Comparison of ENCODE assay signal across 30 cellular contexts in genomic region chr11:5727691-5728090, GRCh38. TPM values are rescaled to one million over a fixed set of nuclear protein-coding genes. Genes with fewer than 3 reads are reported as not detected.
"Had no signal": no experiment of that assay in that cellular context is flagged by ENCODE, and none has a peak within 500 bp of the region (broad histone marks: within the 10 kb centered on the region; RNA-seq: fewer than 3 reads in every experiment).

No MANE protein-coding gene starts in this region.

- DNase-seq: stimulated activated CD4-positive, alpha-beta T cell treated with anti-CD3 and anti-CD28 coated beads, Interleukin-2, amount 100 ng/mL, for 48 hours; stimulated activated CD4-positive, alpha-beta T cell treated with anti-CD3 and anti-CD28 coated beads, Interleukin-4, amount 100 ng/mL, for 1 hour; stimulated activated CD4-positive, alpha-beta T cell treated with anti-CD3 and anti-CD28 coated beads, Interleukin-4, amount 100 ng/mL, for 24 hours; stimulated activated CD4-positive, alpha-beta T cell treated with anti-CD3 and anti-CD28 coated beads, Interleukin-4, amount 100 ng/mL, for 4 hours; stimulated activated CD8-positive, alpha-beta memory T cell treated with anti-CD3 and anti-CD28 coated beads, Interleukin-4, amount 100 ng/mL, for 48 hours; stimulated activated naive B cell treated with anti-CD40 and anti-IgM and Interleukin-4, amounts not matched to agents 10 μg/mL and 1 μg/mL and 100 μg/mL, for 72 hours; stimulated activated naive CD4-positive, alpha-beta T cell; stimulated activated naive CD4-positive, alpha-beta T cell treated with Interleukin-2 at 50 U/mL for 16 hours; stimulated activated naive CD8-positive, alpha-beta T cell treated with anti-CD3 and anti-CD28 coated beads, Interleukin-15, amount 100 ng/mL, for 72 hours; stimulated activated naive CD8-positive, alpha-beta T cell treated with anti-CD3 and anti-CD28 coated beads, Interleukin-15, Interleukin-2, amounts not matched to agents 100 U/mL and 50 U/mL, for 24 hours; stomach; substantia nigra; testis; thyroid gland; tibial artery; transverse colon; trophoblast cell; upper lobe of left lung; upper lobe of right lung; uterus had no signal

- ATAC-seq: stimulated activated memory B cell treated with anti-CD40 and anti-IgM and Interleukin-4, amounts not matched to agents 10 μg/mL and 1 μg/mL and 100 μg/mL, for 72 hours; stimulated activated naive B cell treated with anti-CD40 and anti-IgM and Interleukin-4, amounts not matched to agents 10 μg/mL and 1 μg/mL and 100 μg/mL, for 72 hours; stimulated activated naive CD8-positive, alpha-beta T cell treated with anti-CD3 and anti-CD28 coated beads, Interleukin-15, amount 100 ng/mL, for 72 hours; stimulated activated naive CD8-positive, alpha-beta T cell treated with anti-CD3 and anti-CD28 coated beads, Interleukin-15, Interleukin-2, amounts not matched to agents 100 U/mL and 50 U/mL, for 24 hours had no signal

- H3K4me3 ChIP-seq: stomach, suprapubic skin, testis, thoracic aorta, thyroid gland, tibial artery, tibial nerve, transverse colon, upper lobe of left lung, upper lobe of right lung, uterus, vagina had no signal

- H3K36me3 ChIP-seq: stomach, suprapubic skin, thoracic aorta, thyroid gland, tibial artery, tibial nerve, transverse colon, upper lobe of left lung, upper lobe of right lung, uterus, vagina had no signal

- H3K27ac ChIP-seq: stomach, suprapubic skin, testis, thoracic aorta, thyroid gland, tibial artery, tibial nerve, transverse colon, upper lobe of left lung, upper lobe of right lung, uterus, vagina had no signal

- H3K4me1 ChIP-seq: stomach, suprapubic skin, testis, thyroid gland, tibial artery, tibial nerve, transverse colon, upper lobe of left lung, upper lobe of right lung, uterus, vagina had no signal

- H3K27me3 ChIP-seq: stomach, suprapubic skin, testis, thyroid gland, tibial artery, tibial nerve, transverse colon, upper lobe of left lung, upper lobe of right lung, uterus, vagina had no signal

- FAIRE-seq: urothelium cell line had no signal

- H3K9me3 ChIP-seq: stomach, suprapubic skin, testis, thoracic aorta, thyroid gland, tibial artery, tibial nerve, transverse colon, upper lobe of left lung, upper lobe of right lung, uterus, vagina had no signal

RNA-seq across cellular contexts. Expression of gene OR56B1, which starts 8.6 kb away (rescaled TPM):
- total RNA-seq: suprapubic skin, temporal lobe, thyroid gland, transverse colon, vagina had no signal
- polyA plus RNA-seq: stomach, urinary bladder had no signal

RNA-seq across cellular contexts. Expression of gene OR52N4, which starts 26.4 kb away (rescaled TPM):
- total RNA-seq: stomach, subcutaneous adipose tissue, suprapubic skin, thoracic aorta, transverse colon, urinary bladder, vagina had no signal

RNA-seq across cellular contexts. Expression of gene OR52N5, which starts 55.5 kb away (rescaled TPM):
- total RNA-seq: stomach, suprapubic skin, thoracic aorta, thyroid gland, tibial nerve, upper lobe of left lung, upper lobe of right lung, ureter, urinary bladder, vagina had no signal
- polyA plus RNA-seq: stomach, urinary bladder had no signal
